In genomic region chr15:39778031-39778430, GRCh38 we compare ENCODE assay signal across 14 cellular contexts. TPM values are rescaled to one million over a fixed set of nuclear protein-coding genes. Genes with fewer than 3 reads are reported as not detected.
"Had no signal": no experiment of that assay in that cellular context is flagged by ENCODE, and none has a peak within 500 bp of the region (broad histone marks: within the 10 kb centered on the region; RNA-seq: fewer than 3 reads in every experiment).

No MANE protein-coding gene starts in this region.

- H3K36me3 Mint-ChIP-seq: T-cell, WTC11 had no signal

- H3K9me3 ChIP-seq: prostate gland, sigmoid colon had no signal

- ATAC-seq: T-cell, WTC11 had no signal

- H3K9me3 Mint-ChIP-seq: activated naive CD4-positive, alpha-beta T cell treated with anti-CD3 and anti-CD28 coated beads for 36 hours; T-cell; type B pancreatic cell had no signal

- H3K27me3 ChIP-seq: sigmoid colon had no signal

- H3K4me3 Mint-ChIP-seq: activated naive CD4-positive, alpha-beta T cell treated with anti-CD3 and anti-CD28 coated beads for 36 hours; T-cell; type B pancreatic cell; WTC11 had no signal

- DNase-seq: activated CD4-positive, alpha-beta T cell treated with anti-CD3 and anti-CD28 coated beads for 48 hours; activated naive CD4-positive, alpha-beta T cell treated with anti-CD3 and anti-CD28 coated beads for 36 hours; central memory CD4-positive, alpha-beta T cell; effector memory CD4-positive, alpha-beta T cell; sigmoid colon; stimulated activated CD4-positive, alpha-beta T cell treated with anti-CD3 and anti-CD28 coated beads, Interleukin-2, amount 100 ng/mL, for 24 hours; stimulated activated naive CD4-positive, alpha-beta T cell; T-cell; T1000 had no signal

- H3K4me1 ChIP-seq: prostate gland had no signal

- H3K27ac ChIP-seq: coronary artery, prostate gland, sigmoid colon had no signal

- H3K4me3 ChIP-seq: coronary artery, prostate gland, sigmoid colon had no signal

- H3K36me3 ChIP-seq: prostate gland, sigmoid colon had no signal

RNA-seq across cellular contexts. Expression of gene FSIP1, which starts 4.6 kb away (rescaled TPM):
- total RNA-seq: mesenteric fat pad had no signal
